Comparison of ENCODE assay signal across 27 cellular contexts in genomic region chr2:147657086-147658000, GRCh38.
DNase-seq lines count a peak whose midpoint lies in the region; ATAC-seq lines count a peak whose summit lies in the region.
"Had no signal": no experiment of that assay in that cellular context is flagged by ENCODE, and none has a peak within 500 bp of the region (broad histone marks: within the 10 kb centered on the region; RNA-seq: fewer than 3 reads in every experiment).

No MANE protein-coding gene starts in this region.

- H2AFZ ChIP-seq in GM23248, result no peak overlapping the region

- H3K27ac Mint-ChIP-seq in activated T-helper 2 cell treated with anti-CD3 and anti-CD28 coated beads, Interferon-gamma antibody, Interleukin-2, Interleukin-4, amounts not matched to agents 10 μg/mL and 5 μg/mL and 100 μg/mL, durations not matched to agents 14 hours and 24 hours and 36 hours, result no peak overlapping the region
- H3K27ac Mint-ChIP-seq: activated CD8-positive, alpha-beta T cell treated with anti-CD3 and anti-CD28 coated beads for 36 hours; activated naive CD4-positive, alpha-beta T cell treated with anti-CD3 and anti-CD28 coated beads, Interleukin-2, amount 50 U/mL, for 24 hours; CD4-positive, CD25-positive, alpha-beta regulatory T cell; IgD-negative memory B cell had no signal

- no peaks in the 10 kb centered on the region for H3F3A ChIP-seq in GM23248 (ENCODE audit: insufficient read depth)

- no peaks in the 10 kb centered on the region for H4K20me1 ChIP-seq in GM23248 (ENCODE audit: insufficient read depth)

- in situ Hi-C loops in GM23248 (cut with MboI), result no loop called here

- no peaks in the 10 kb centered on the region for H3K4me1 ChIP-seq in GM23248 (ENCODE audit: insufficient read depth)
- H3K4me1 ChIP-seq: thyroid gland had no signal

- no peak overlapping the region for H3K4me3 Mint-ChIP-seq in activated T-helper 2 cell treated with anti-CD3 and anti-CD28 coated beads, Interferon-gamma antibody, Interleukin-2, Interleukin-4, amounts not matched to agents 10 μg/mL and 5 μg/mL and 100 μg/mL, durations not matched to agents 14 hours and 24 hours and 36 hours (ENCODE audit: low read depth)
- H3K4me3 Mint-ChIP-seq: activated CD8-positive, alpha-beta T cell treated with anti-CD3 and anti-CD28 coated beads for 36 hours; activated naive CD4-positive, alpha-beta T cell treated with anti-CD3 and anti-CD28 coated beads, Interleukin-2, amount 50 U/mL, for 24 hours; activated T-cell treated with anti-CD3 and anti-CD28 coated beads, Interleukin-2, amount 50 U/mL, for 4 hours; CD4-positive, CD25-positive, alpha-beta regulatory T cell; IgD-negative memory B cell had no signal

- H3K4me1 Mint-ChIP-seq in activated T-helper 2 cell treated with anti-CD3 and anti-CD28 coated beads, Interferon-gamma antibody, Interleukin-2, Interleukin-4, amounts not matched to agents 10 μg/mL and 5 μg/mL and 100 μg/mL, durations not matched to agents 14 hours and 24 hours and 36 hours (ENCODE audit: low read depth), result peaks cover 16% of the 10 kb centered on the region
- H3K4me1 Mint-ChIP-seq: IgD-negative memory B cell had no signal

- H3K36me3 ChIP-seq in GM23248 (ENCODE audit: low read depth), result no peaks in the 10 kb centered on the region
- H3K36me3 ChIP-seq: thyroid gland had no signal

- intact Hi-C loops in activated T-helper 2 cell treated with anti-CD3 and anti-CD28 coated beads, Interferon-gamma antibody, Interleukin-2, Interleukin-4, amounts not matched to agents 10 μg/mL and 5 μg/mL and 100 μg/mL, durations not matched to agents 14 hours and 24 hours and 36 hours (cut with micrococcal nuclease), result no loop called here

- no peak overlapping the region for H3K27ac ChIP-seq in GM23248
- H3K27ac ChIP-seq: dorsolateral prefrontal cortex, skin epidermis, thyroid gland had no signal

- 29 to 43% methylated on average over 2 of the region's 2 CpGs for WGBS in GM23248 (ENCODE audit: low coverage in 1 of 2, low lambda C conversion rate in 2 of 2, missing lambda C conversion rate in 2 of 2), 2 experiments

- peaks cover 8% of the 10 kb centered on the region for H3K9me3 Mint-ChIP-seq in activated T-helper 2 cell treated with anti-CD3 and anti-CD28 coated beads, Interferon-gamma antibody, Interleukin-2, Interleukin-4, amounts not matched to agents 10 μg/mL and 5 μg/mL and 100 μg/mL, durations not matched to agents 14 hours and 24 hours and 36 hours
- H3K9me3 Mint-ChIP-seq: activated CD8-positive, alpha-beta T cell treated with anti-CD3 and anti-CD28 coated beads for 36 hours; activated naive CD4-positive, alpha-beta T cell treated with anti-CD3 and anti-CD28 coated beads, Interleukin-2, amount 50 U/mL, for 24 hours; activated T-cell treated with anti-CD3 and anti-CD28 coated beads, Interleukin-2, amount 50 U/mL, for 4 hours had no signal

- no peaks in the 10 kb centered on the region; the same call in 1 of the 2 replicates for H3K27me3 ChIP-seq in GM23248 (replicated peaks; ENCODE audit: insufficient read depth)
- H3K27me3 ChIP-seq: thyroid gland had no signal

- no peaks in the 10 kb centered on the region for H3K79me2 ChIP-seq in GM23248 (ENCODE audit: insufficient read depth)

- DNase-seq in fibroblast of gingiva (ENCODE audit: low read depth) (peak; percentile 4), GM23248 (no peak), activated T-cell treated with anti-CD3 and anti-CD28 coated beads for 4 hours (no peak)
- no peak for DNase-seq in activated T-helper 2 cell treated with anti-CD3 and anti-CD28 coated beads, Interferon-gamma antibody, Interleukin-2, Interleukin-4, amounts not matched to agents 10 μg/mL and 5 μg/mL and 100 μg/mL, durations not matched to agents 14 hours and 24 hours and 36 hours (ENCODE audit: low spot score)
- DNase-seq in activated CD8-positive, alpha-beta memory T cell treated with anti-CD3 and anti-CD28 coated beads, Interleukin-2, amount 50 U/mL, for 4 hours, result no peak
- DNase-seq: activated CD4-positive, CD25-positive, alpha-beta regulatory T cell; activated CD8-positive, alpha-beta T cell treated with anti-CD3 and anti-CD28 coated beads for 36 hours; activated T-cell treated with anti-CD3 and anti-CD28 coated beads, Interleukin-2, amount 50 U/mL, for 4 hours; aorta; CD4-positive, CD25-positive, alpha-beta regulatory T cell; central memory CD4-positive, alpha-beta T cell; dorsolateral prefrontal cortex; foreskin fibroblast; GDM1; kidney; NCI-H146; NCI-H2171 treated with DMSO at 0.1 percent for 48 hours; NCI-H526 treated with DMSO at 0.1 percent for 48 hours; stimulated activated CD4-positive, alpha-beta T cell treated with anti-CD3 and anti-CD28 coated beads, Interleukin-2, amount 100 ng/mL, for 24 hours; stimulated activated naive CD8-positive, alpha-beta T cell treated with anti-CD3 and anti-CD28 coated beads, Interleukin-15, Interleukin-2, amounts not matched to agents 100 U/mL and 50 U/mL, for 24 hours; thyroid gland had no signal

- no peaks in the 10 kb centered on the region for H3K9me3 ChIP-seq in GM23248 (ENCODE audit: low read depth)
- H3K9me3 ChIP-seq: thyroid gland had no signal

- peak; percentile 57 for ATAC-seq in GM18909 (IDR thresholded peaks at IDR 0.05; ENCODE audit: poor library complexity, unreplicated experiment)
- peak; percentile 63 for ATAC-seq in GM21619 (IDR thresholded peaks at IDR 0.05; ENCODE audit: unreplicated experiment)
- ATAC-seq in HG03135 (IDR thresholded peaks at IDR 0.05; ENCODE audit: unreplicated experiment), result peak; percentile 54
- ATAC-seq: activated CD8-positive, alpha-beta T cell treated with anti-CD3 and anti-CD28 coated beads for 36 hours; activated T-cell treated with anti-CD3 and anti-CD28 coated beads, Interleukin-2, amount 50 U/mL, for 4 hours; stimulated activated naive CD8-positive, alpha-beta T cell treated with anti-CD3 and anti-CD28 coated beads, Interleukin-15, Interleukin-2, amounts not matched to agents 100 U/mL and 50 U/mL, for 24 hours had no signal

- H3K36me3 Mint-ChIP-seq in activated T-helper 2 cell treated with anti-CD3 and anti-CD28 coated beads, Interferon-gamma antibody, Interleukin-2, Interleukin-4, amounts not matched to agents 10 μg/mL and 5 μg/mL and 100 μg/mL, durations not matched to agents 14 hours and 24 hours and 36 hours (ENCODE audit: low read depth), result peaks cover 3% of the 10 kb centered on the region
- H3K36me3 Mint-ChIP-seq: activated naive CD4-positive, alpha-beta T cell treated with anti-CD3 and anti-CD28 coated beads, Interleukin-2, amount 50 U/mL, for 24 hours; CD4-positive, CD25-positive, alpha-beta regulatory T cell had no signal

- H3K4me3 ChIP-seq in GM23248, result no peak overlapping the region
- H3K4me3 ChIP-seq: dorsolateral prefrontal cortex, skin epidermis, thyroid gland had no signal

- H3K9ac ChIP-seq in GM23248, result no peak overlapping the region

- no peaks in the 10 kb centered on the region for H3K9me2 ChIP-seq in GM23248 (ENCODE audit: insufficient read depth)

- no peak overlapping the region for H3K4me2 ChIP-seq in GM23248 (ENCODE audit: unreplicated experiment)

- H3K27me3 Mint-ChIP-seq in activated T-helper 2 cell treated with anti-CD3 and anti-CD28 coated beads, Interferon-gamma antibody, Interleukin-2, Interleukin-4, amounts not matched to agents 10 μg/mL and 5 μg/mL and 100 μg/mL, durations not matched to agents 14 hours and 24 hours and 36 hours (ENCODE audit: low read depth), result peaks cover 11% of the 10 kb centered on the region
- H3K27me3 Mint-ChIP-seq: activated CD8-positive, alpha-beta T cell treated with anti-CD3 and anti-CD28 coated beads for 36 hours; activated naive CD4-positive, alpha-beta T cell treated with anti-CD3 and anti-CD28 coated beads, Interleukin-2, amount 50 U/mL, for 24 hours; CD4-positive, CD25-positive, alpha-beta regulatory T cell had no signal
